Comparison of ENCODE assay signal across 1 cellular context in genomic region chr11:45848654-45849081, GRCh38.
TF ChIP-seq lines count a peak whose summit lies in the region.

No MANE protein-coding gene starts in this region.

TF ChIP-seq in HepG2, 621 proteins besides CTCF, POLR2A, EP300 and RAD21 (continued from another document and continues in another):
- TF ChIP-seq, protein P1, sequence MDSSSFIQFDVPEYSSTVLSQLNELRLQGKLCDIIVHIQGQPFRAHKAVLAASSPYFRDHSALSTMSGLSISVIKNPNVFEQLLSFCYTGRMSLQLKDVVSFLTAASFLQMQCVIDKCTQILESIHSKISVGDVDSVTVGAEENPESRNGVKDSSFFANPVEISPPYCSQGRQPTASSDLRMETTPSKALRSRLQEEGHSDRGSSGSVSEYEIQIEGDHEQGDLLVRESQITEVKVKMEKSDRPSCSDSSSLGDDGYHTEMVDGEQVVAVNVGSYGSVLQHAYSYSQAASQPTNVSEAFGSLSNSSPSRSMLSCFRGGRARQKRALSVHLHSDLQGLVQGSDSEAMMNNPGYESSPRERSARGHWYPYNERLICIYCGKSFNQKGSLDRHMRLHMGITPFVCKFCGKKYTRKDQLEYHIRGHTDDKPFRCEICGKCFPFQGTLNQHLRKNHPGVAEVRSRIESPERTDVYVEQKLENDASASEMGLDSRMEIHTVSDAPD (CRISPR knock-in tag; IDR thresholded peaks at IDR 0.05) = 0 out of 2 replicates have a peak, but pooled peaks have one; percentile 22
- TF ChIP-seq, protein P2, sequence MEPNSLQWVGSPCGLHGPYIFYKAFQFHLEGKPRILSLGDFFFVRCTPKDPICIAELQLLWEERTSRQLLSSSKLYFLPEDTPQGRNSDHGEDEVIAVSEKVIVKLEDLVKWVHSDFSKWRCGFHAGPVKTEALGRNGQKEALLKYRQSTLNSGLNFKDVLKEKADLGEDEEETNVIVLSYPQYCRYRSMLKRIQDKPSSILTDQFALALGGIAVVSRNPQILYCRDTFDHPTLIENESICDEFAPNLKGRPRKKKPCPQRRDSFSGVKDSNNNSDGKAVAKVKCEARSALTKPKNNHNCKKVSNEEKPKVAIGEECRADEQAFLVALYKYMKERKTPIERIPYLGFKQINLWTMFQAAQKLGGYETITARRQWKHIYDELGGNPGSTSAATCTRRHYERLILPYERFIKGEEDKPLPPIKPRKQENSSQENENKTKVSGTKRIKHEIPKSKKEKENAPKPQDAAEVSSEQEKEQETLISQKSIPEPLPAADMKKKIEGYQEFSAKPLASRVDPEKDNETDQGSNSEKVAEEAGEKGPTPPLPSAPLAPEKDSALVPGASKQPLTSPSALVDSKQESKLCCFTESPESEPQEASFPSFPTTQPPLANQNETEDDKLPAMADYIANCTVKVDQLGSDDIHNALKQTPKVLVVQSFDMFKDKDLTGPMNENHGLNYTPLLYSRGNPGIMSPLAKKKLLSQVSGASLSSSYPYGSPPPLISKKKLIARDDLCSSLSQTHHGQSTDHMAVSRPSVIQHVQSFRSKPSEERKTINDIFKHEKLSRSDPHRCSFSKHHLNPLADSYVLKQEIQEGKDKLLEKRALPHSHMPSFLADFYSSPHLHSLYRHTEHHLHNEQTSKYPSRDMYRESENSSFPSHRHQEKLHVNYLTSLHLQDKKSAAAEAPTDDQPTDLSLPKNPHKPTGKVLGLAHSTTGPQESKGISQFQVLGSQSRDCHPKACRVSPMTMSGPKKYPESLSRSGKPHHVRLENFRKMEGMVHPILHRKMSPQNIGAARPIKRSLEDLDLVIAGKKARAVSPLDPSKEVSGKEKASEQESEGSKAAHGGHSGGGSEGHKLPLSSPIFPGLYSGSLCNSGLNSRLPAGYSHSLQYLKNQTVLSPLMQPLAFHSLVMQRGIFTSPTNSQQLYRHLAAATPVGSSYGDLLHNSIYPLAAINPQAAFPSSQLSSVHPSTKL (CRISPR knock-in tag; IDR thresholded peaks at IDR 0.05) = peak; percentile 53
- TF ChIP-seq RORA (CRISPR knock-in tag; IDR thresholded peaks at IDR 0.05) (no peak), FOXJ3 (CRISPR knock-in tag; IDR thresholded peaks at IDR 0.05; ENCODE audit: borderline replicate concordance) (no peak), POLR2AphosphoS2 (IDR thresholded peaks at IDR 0.05; ENCODE audit: low read depth, low read length) (no peak), PBX3 (CRISPR knock-in tag; IDR thresholded peaks at IDR 0.05; ENCODE audit: borderline replicate concordance) (no peak), ZNF512 (CRISPR knock-in tag; IDR thresholded peaks at IDR 0.05) (no peak), ZNF350 (CRISPR knock-in tag; IDR thresholded peaks at IDR 0.05; ENCODE audit: borderline replicate concordance, low read depth) (no peak), ETV6 (CRISPR knock-in tag; conservative IDR thresholded peaks at IDR 0.05) (no peak), ZFP36L1 (CRISPR knock-in tag; IDR thresholded peaks at IDR 0.05) (no peak), HNRNPH1 (optimal IDR thresholded peaks at IDR 0.05; ENCODE audit: low read depth, low read length) (no peak), ZNF138 (CRISPR knock-in tag; IDR thresholded peaks at IDR 0.05; ENCODE audit: low read depth) (no peak), ZNF7 (CRISPR knock-in tag; IDR thresholded peaks at IDR 0.05) (no peak), ZNF143 (CRISPR knock-in tag; IDR thresholded peaks at IDR 0.05) (no peak), AGO1 (IDR thresholded peaks at IDR 0.05; ENCODE audit: low read depth, low read length, poor library complexity, severe bottlenecking) (no peak), ZNF121 (CRISPR knock-in tag; IDR thresholded peaks at IDR 0.05) (no peak), HDAC1 (CRISPR knock-in tag; IDR thresholded peaks at IDR 0.05) (peak; percentile 54), CBX2 (IDR thresholded peaks at IDR 0.05; ENCODE audit: low read depth, low read length) (no peak), CBX2 (CRISPR knock-in tag; IDR thresholded peaks at IDR 0.05; ENCODE audit: low read depth) (no peak), AGO2 (optimal IDR thresholded peaks at IDR 0.05; ENCODE audit: low read depth, low read length) (no peak), TEAD3 (CRISPR knock-in tag; optimal IDR thresholded peaks at IDR 0.05; ENCODE audit: borderline replicate concordance) (peak; percentile 77), ZNF205 (CRISPR knock-in tag; IDR thresholded peaks at IDR 0.05) (no peak), SSRP1 (CRISPR knock-in tag; IDR thresholded peaks at IDR 0.05) (no peak), ZNF770 (CRISPR knock-in tag; IDR thresholded peaks at IDR 0.05) (no peak), ZNF567 (CRISPR knock-in tag; IDR thresholded peaks at IDR 0.05; ENCODE audit: borderline replicate concordance) (no peak), NFE2L2 (IDR thresholded peaks at IDR 0.05; ENCODE audit: low read length) (no peak), CSRNP1 (CRISPR knock-in tag; IDR thresholded peaks at IDR 0.05) (no peak), CBX5 (CRISPR knock-in tag; IDR thresholded peaks at IDR 0.05; ENCODE audit: borderline replicate concordance) (0 out of 2 replicates have a peak, but pooled peaks have one; percentile 57), HIVEP1 (CRISPR knock-in tag; IDR thresholded peaks at IDR 0.05) (no peak), RFX5 (IDR thresholded peaks at IDR 0.05; ENCODE audit: low read depth, low read length) (no peak), ARHGAP35 (CRISPR knock-in tag; IDR thresholded peaks at IDR 0.05; ENCODE audit: borderline replicate concordance) (no peak), MAZ (IDR thresholded peaks at IDR 0.05; ENCODE audit: borderline replicate concordance, low read depth, low read length) (no peak), MAZ (CRISPR knock-in tag; IDR thresholded peaks at IDR 0.05; ENCODE audit: low read depth) (no peak), RELA (CRISPR knock-in tag; IDR thresholded peaks at IDR 0.05) (no peak), BRCA1 (CRISPR knock-in tag; IDR thresholded peaks at IDR 0.05) (no peak)
- TF ChIP-seq, protein P3, sequence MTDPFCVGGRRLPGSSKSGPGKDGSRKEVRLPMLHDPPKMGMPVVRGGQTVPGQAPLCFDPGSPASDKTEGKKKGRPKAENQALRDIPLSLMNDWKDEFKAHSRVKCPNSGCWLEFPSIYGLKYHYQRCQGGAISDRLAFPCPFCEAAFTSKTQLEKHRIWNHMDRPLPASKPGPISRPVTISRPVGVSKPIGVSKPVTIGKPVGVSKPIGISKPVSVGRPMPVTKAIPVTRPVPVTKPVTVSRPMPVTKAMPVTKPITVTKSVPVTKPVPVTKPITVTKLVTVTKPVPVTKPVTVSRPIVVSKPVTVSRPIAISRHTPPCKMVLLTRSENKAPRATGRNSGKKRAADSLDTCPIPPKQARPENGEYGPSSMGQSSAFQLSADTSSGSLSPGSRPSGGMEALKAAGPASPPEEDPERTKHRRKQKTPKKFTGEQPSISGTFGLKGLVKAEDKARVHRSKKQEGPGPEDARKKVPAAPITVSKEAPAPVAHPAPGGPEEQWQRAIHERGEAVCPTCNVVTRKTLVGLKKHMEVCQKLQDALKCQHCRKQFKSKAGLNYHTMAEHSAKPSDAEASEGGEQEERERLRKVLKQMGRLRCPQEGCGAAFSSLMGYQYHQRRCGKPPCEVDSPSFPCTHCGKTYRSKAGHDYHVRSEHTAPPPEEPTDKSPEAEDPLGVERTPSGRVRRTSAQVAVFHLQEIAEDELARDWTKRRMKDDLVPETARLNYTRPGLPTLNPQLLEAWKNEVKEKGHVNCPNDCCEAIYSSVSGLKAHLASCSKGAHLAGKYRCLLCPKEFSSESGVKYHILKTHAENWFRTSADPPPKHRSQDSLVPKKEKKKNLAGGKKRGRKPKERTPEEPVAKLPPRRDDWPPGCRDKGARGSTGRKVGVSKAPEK (CRISPR knock-in tag; IDR thresholded peaks at IDR 0.05; ENCODE audit: borderline replicate concordance) = no peak
- TF ChIP-seq, protein P4, sequence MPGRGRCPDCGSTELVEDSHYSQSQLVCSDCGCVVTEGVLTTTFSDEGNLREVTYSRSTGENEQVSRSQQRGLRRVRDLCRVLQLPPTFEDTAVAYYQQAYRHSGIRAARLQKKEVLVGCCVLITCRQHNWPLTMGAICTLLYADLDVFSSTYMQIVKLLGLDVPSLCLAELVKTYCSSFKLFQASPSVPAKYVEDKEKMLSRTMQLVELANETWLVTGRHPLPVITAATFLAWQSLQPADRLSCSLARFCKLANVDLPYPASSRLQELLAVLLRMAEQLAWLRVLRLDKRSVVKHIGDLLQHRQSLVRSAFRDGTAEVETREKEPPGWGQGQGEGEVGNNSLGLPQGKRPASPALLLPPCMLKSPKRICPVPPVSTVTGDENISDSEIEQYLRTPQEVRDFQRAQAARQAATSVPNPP (CRISPR knock-in tag; IDR thresholded peaks at IDR 0.05) = no peak
- TF ChIP-seq, protein P5, sequence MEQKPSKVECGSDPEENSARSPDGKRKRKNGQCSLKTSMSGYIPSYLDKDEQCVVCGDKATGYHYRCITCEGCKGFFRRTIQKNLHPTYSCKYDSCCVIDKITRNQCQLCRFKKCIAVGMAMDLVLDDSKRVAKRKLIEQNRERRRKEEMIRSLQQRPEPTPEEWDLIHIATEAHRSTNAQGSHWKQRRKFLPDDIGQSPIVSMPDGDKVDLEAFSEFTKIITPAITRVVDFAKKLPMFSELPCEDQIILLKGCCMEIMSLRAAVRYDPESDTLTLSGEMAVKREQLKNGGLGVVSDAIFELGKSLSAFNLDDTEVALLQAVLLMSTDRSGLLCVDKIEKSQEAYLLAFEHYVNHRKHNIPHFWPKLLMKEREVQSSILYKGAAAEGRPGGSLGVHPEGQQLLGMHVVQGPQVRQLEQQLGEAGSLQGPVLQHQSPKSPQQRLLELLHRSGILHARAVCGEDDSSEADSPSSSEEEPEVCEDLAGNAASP (CRISPR knock-in tag; IDR thresholded peaks at IDR 0.05; ENCODE audit: borderline replicate concordance) = peak; percentile 57; the same call in 1 of the 2 replicates
- TF ChIP-seq, protein P6, sequence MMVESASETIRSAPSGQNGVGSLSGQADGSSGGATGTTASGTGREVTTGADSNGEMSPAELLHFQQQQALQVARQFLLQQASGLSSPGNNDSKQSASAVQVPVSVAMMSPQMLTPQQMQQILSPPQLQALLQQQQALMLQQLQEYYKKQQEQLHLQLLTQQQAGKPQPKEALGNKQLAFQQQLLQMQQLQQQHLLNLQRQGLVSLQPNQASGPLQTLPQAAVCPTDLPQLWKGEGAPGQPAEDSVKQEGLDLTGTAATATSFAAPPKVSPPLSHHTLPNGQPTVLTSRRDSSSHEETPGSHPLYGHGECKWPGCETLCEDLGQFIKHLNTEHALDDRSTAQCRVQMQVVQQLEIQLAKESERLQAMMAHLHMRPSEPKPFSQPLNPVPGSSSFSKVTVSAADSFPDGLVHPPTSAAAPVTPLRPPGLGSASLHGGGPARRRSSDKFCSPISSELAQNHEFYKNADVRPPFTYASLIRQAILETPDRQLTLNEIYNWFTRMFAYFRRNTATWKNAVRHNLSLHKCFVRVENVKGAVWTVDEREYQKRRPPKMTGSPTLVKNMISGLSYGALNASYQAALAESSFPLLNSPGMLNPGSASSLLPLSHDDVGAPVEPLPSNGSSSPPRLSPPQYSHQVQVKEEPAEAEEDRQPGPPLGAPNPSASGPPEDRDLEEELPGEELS (CRISPR knock-in tag; IDR thresholded peaks at IDR 0.05) = peak; percentile 71
- TF ChIP-seq, protein P7, sequence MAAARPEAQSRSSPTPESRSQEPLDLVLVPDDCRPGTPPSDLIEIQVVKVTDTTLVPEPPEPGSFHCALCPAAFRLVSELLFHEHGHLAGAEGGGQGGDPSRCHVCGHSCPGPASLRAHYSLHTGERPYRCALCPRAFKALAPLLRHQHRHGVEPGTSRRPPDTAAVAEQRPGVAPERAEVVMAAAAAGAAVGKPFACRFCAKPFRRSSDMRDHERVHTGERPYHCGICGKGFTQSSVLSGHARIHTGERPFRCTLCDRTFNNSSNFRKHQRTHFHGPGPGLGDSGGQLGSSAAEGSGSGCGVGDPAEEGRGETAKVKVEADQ (CRISPR knock-in tag; IDR thresholded peaks at IDR 0.05; ENCODE audit: borderline replicate concordance) = no peak
